ENCODE assay signal across 15 cellular contexts in genomic region chr22:24435861-24436351, GRCh38. TPM values are rescaled to one million over a fixed set of nuclear protein-coding genes. Genes with fewer than 3 reads are reported as not detected.
A peak's percentile ranks its signal among the peaks of the same experiment; 100 is the strongest.
DNase-seq lines count a peak whose midpoint lies in the region; ATAC-seq, FAIRE-seq and TF ChIP-seq lines count a peak whose summit lies in the region.
"Had no signal": no experiment of that assay in that cellular context is flagged by ENCODE, and none has a peak within 500 bp of the region (broad histone marks: within the 10 kb centered on the region; RNA-seq: fewer than 3 reads in every experiment).

No MANE protein-coding gene starts in this region.

- H3K9me3 Mint-ChIP-seq in activated T-helper 1 cell treated with anti-CD3 and anti-CD28 coated beads, Interleukin-12 subunit alpha, Interleukin-12 subunit beta, Interleukin-2, Interleukin-4 antibody, amounts not matched to agents 30 ng/mL and 10 ng/mL and 1 ng/mL, durations not matched to agents 14 hours and 24 hours and 36 hours = no peaks in the 10 kb centered on the region
- H3K9me3 Mint-ChIP-seq: neural crest cell had no signal

- peak overlapping the region; percentile 100 for H3K27ac Mint-ChIP-seq in activated T-helper 1 cell treated with anti-CD3 and anti-CD28 coated beads, Interleukin-12 subunit alpha, Interleukin-12 subunit beta, Interleukin-2, Interleukin-4 antibody, amounts not matched to agents 30 ng/mL and 10 ng/mL and 1 ng/mL, durations not matched to agents 14 hours and 24 hours and 36 hours

- TF ChIP-seq EP300 in upper lobe of left lung (IDR thresholded peaks at IDR 0.05) = no peak

- peaks cover 27% of the 10 kb centered on the region for H3K36me3 Mint-ChIP-seq in activated T-helper 1 cell treated with anti-CD3 and anti-CD28 coated beads, Interleukin-12 subunit alpha, Interleukin-12 subunit beta, Interleukin-2, Interleukin-4 antibody, amounts not matched to agents 30 ng/mL and 10 ng/mL and 1 ng/mL, durations not matched to agents 14 hours and 24 hours and 36 hours (ENCODE audit: low read depth)

- DNase-seq in cardiac septum (ENCODE audit: low spot score) (peak; percentile 75), left cardiac atrium (no peak), kidney (peak; percentile 79), upper lobe of left lung (no peak), cortex of kidney (lab: John Stamatoyannopoulos, UW) (no peak), ascending aorta (ENCODE audit: low spot score in 2 of 2) (no peak)
- no peak for DNase-seq in activated T-helper 1 cell treated with anti-CD3 and anti-CD28 coated beads, Interleukin-12 subunit alpha, Interleukin-12 subunit beta, Interleukin-2, Interleukin-4 antibody, amounts not matched to agents 30 ng/mL and 10 ng/mL and 1 ng/mL, durations not matched to agents 14 hours and 24 hours and 36 hours (ENCODE audit: low spot score)
- DNase-seq: anterior cingulate cortex, glutamatergic neuron, NCI-H345 had no signal

- FAIRE-seq in kidney (lab: Jason Lieb, UNC) = no peak
- FAIRE-seq: TTC549 had no signal

- H3K4me3 ChIP-seq in kidney (ENCODE audit: low read length in 2 of 2) = no peak overlapping the region
- H3K4me3 ChIP-seq in upper lobe of left lung = no peak overlapping the region
- no peak overlapping the region for H3K4me3 ChIP-seq in ascending aorta

- H3K4me3 Mint-ChIP-seq in activated T-helper 1 cell treated with anti-CD3 and anti-CD28 coated beads, Interleukin-12 subunit alpha, Interleukin-12 subunit beta, Interleukin-2, Interleukin-4 antibody, amounts not matched to agents 30 ng/mL and 10 ng/mL and 1 ng/mL, durations not matched to agents 14 hours and 24 hours and 36 hours = peak overlapping the region; percentile 76
- H3K4me3 Mint-ChIP-seq: neural crest cell had no signal

- H3K27ac ChIP-seq in kidney (ENCODE audit: low read depth in 2 of 2, low read length in 2 of 2) = peak overlapping the region; percentile 61 to 66
- peak overlapping the region in 3 of 4 donors; percentile 69 to 85 (median 83) for H3K27ac ChIP-seq in upper lobe of left lung
- no peak overlapping the region for H3K27ac ChIP-seq in ascending aorta
- H3K27ac ChIP-seq: C4-2B had no signal

- H3K4me1 ChIP-seq in kidney (ENCODE audit: control insufficient read depth in 1 of 2, insufficient read depth in 1 of 2, low read depth in 1 of 2, low read length in 2 of 2) (peaks cover 27 to 45% of the 10 kb centered on the region in 2 donors), upper lobe of left lung (peaks cover 42 to 50% (median 47%) of the 10 kb centered on the region in 4 donors), ascending aorta (peaks cover 4 to 11% of the 10 kb centered on the region in 2 donors)

- intact Hi-C loops in cardiac septum (cut with DNase I) (no loop called here), left cardiac atrium (cut with DNase I) (no loop called here), kidney (cut with DNase I) (no loop called here), ascending aorta (cut with DNase I) (no loop called here)
- intact Hi-C loops in activated T-helper 1 cell treated with anti-CD3 and anti-CD28 coated beads, Interleukin-12 subunit alpha, Interleukin-12 subunit beta, Interleukin-2, Interleukin-4 antibody, amounts not matched to agents 30 ng/mL and 10 ng/mL and 1 ng/mL, durations not matched to agents 14 hours and 24 hours and 36 hours (cut with micrococcal nuclease) = loop anchor here (2.0 kb wide), 2 partner anchors 75 to 165 kb away; partner anchors contain the start of gene SPECC1L

- H3K36me3 ChIP-seq in kidney (ENCODE audit: control insufficient read depth in 1 of 2, insufficient read depth in 2 of 2, low read length in 2 of 2) = peaks cover 0 to 1% of the 10 kb centered on the region in 2 donors
- peaks cover 0 to 6% (median 3%) of the 10 kb centered on the region in 4 donors for H3K36me3 ChIP-seq in upper lobe of left lung
- H3K36me3 ChIP-seq in ascending aorta = no peaks in the 10 kb centered on the region

- no peak for TF ChIP-seq POLR2A in upper lobe of left lung (IDR thresholded peaks at IDR 0.05)

- peaks cover 3% of the 10 kb centered on the region for H3K27me3 Mint-ChIP-seq in activated T-helper 1 cell treated with anti-CD3 and anti-CD28 coated beads, Interleukin-12 subunit alpha, Interleukin-12 subunit beta, Interleukin-2, Interleukin-4 antibody, amounts not matched to agents 30 ng/mL and 10 ng/mL and 1 ng/mL, durations not matched to agents 14 hours and 24 hours and 36 hours (ENCODE audit: insufficient read depth)

- H3K9me3 ChIP-seq in kidney (ENCODE audit: control insufficient read depth in 1 of 2, low read length in 2 of 2) (no peaks in the 10 kb centered on the region), upper lobe of left lung (no peaks in the 10 kb centered on the region), ascending aorta (no peaks in the 10 kb centered on the region)

- 84 to 86% methylated on average over 6 to 10 of the region's 12 CpGs for WGBS in upper lobe of left lung, 2 donors

- ATAC-seq in left cardiac atrium (no peak), upper lobe of left lung (ENCODE audit: low FRiP score in 2 of 2) (peak in 1 of 2 donors; percentile 12), GM19328 (IDR thresholded peaks at IDR 0.05; ENCODE audit: unreplicated experiment) (no peak)
- ATAC-seq: HCT116 had no signal

- TF ChIP-seq CTCF in kidney (IDR thresholded peaks at IDR 0.05; ENCODE audit: borderline replicate concordance, extremely low read depth, insufficient read depth) (no peak), upper lobe of left lung (IDR thresholded peaks at IDR 0.05) (no peak), ascending aorta (IDR thresholded peaks at IDR 0.05) (no peak)

- H3K27me3 ChIP-seq in upper lobe of left lung (no peaks in the 10 kb centered on the region), ascending aorta (no peaks in the 10 kb centered on the region)

- H3K9ac ChIP-seq in kidney (ENCODE audit: low read length in 2 of 2) = no peak overlapping the region

- peaks cover 75% of the 10 kb centered on the region for H3K4me1 Mint-ChIP-seq in activated T-helper 1 cell treated with anti-CD3 and anti-CD28 coated beads, Interleukin-12 subunit alpha, Interleukin-12 subunit beta, Interleukin-2, Interleukin-4 antibody, amounts not matched to agents 30 ng/mL and 10 ng/mL and 1 ng/mL, durations not matched to agents 14 hours and 24 hours and 36 hours (ENCODE audit: low read depth)

RNA-seq across cellular contexts. Expression of gene ADORA2A, which starts 8.5 kb away (rescaled TPM):
- total RNA-seq in cardiac septum (5.3 TPM), left cardiac atrium (1 to 10 TPM; 4.6 to 6.0 TPM), kidney (6.9 TPM), upper lobe of left lung (10 to 100 TPM in 2 of 6 donors, 1 to 10 TPM in 4; 7.3 to 20.9 (median 8.8) TPM), ascending aorta (14.7 TPM)
- total RNA-seq in activated T-helper 1 cell treated with anti-CD3 and anti-CD28 coated beads, Interleukin-12 subunit alpha, Interleukin-12 subunit beta, Interleukin-2, Interleukin-4 antibody, amounts not matched to agents 30 ng/mL and 10 ng/mL and 1 ng/mL, durations not matched to agents 14 hours and 24 hours and 36 hours = 27.3 and 27.7 TPM in 2 replicates
- 6.1 TPM for polyA plus RNA-seq in kidney (ENCODE audit: insufficient read depth, low read depth, low replicate concordance)

RNA-seq across cellular contexts. Expression of gene UPB1, which starts 59.2 kb away (rescaled TPM):
- total RNA-seq in cardiac septum = 0.67 TPM
- 1 to 10 TPM in 1 of 2 donors, under 1 TPM in 1; 0.68 to 2.3 TPM for total RNA-seq in left cardiac atrium
- 0.21 and 0.27 TPM in 2 replicates for total RNA-seq in activated T-helper 1 cell treated with anti-CD3 and anti-CD28 coated beads, Interleukin-12 subunit alpha, Interleukin-12 subunit beta, Interleukin-2, Interleukin-4 antibody, amounts not matched to agents 30 ng/mL and 10 ng/mL and 1 ng/mL, durations not matched to agents 14 hours and 24 hours and 36 hours
- 1.0 TPM for total RNA-seq in kidney
- 64.6 TPM for polyA plus RNA-seq in kidney (ENCODE audit: insufficient read depth, low read depth, low replicate concordance)
- 1 to 10 TPM in 5 of 6 donors, under 1 TPM in 1; 0.91 to 9.4 (median 1.4) TPM for total RNA-seq in upper lobe of left lung
- not detected for total RNA-seq in ascending aorta
- total RNA-seq: neural crest cell had no signal

Comparison
In these comparisons a context has a peak if more than half of its experiments do, and no peak if none do; other contexts are left out.
1. DNase-seq: peak in cardiac septum (single experiment) and kidney (single experiment); none in left cardiac atrium (single experiment), activated T-helper 1 cell treated with anti-CD3 and anti-CD28 coated beads, Interleukin-12 subunit alpha, Interleukin-12 subunit beta, Interleukin-2, Interleukin-4 antibody, amounts not matched to agents 30 ng/mL and 10 ng/mL and 1 ng/mL, durations not matched to agents 14 hours and 24 hours and 36 hours (single experiment), upper lobe of left lung (0 of 2), cortex of kidney (single experiment) and ascending aorta (0 of 2).
2. H3K27ac ChIP-seq: peak in kidney (2 of 2) and upper lobe of left lung (3 of 4); none in ascending aorta (0 of 2).